In the genomic region with DNA sequence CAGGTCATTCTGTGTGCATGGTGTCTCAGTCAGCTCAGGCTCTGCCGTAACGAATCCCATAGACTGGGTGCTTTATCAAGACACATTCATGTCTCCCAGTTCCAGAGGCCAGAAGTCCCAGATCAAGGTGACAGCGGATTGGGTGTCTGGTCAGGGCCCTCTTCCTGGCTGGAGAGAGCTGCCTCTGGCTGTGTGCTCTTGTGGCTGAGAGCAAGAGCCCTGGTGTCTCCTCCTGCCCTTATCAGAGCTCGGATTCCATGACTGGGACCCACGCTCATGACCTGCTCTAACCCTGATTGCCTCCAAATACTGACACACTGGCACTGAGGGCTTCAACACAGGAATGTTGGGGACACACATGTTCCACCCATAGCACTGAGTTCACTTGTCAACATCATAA, we compare ENCODE assay signal across 10 cellular contexts. TPM values are rescaled to one million over a fixed set of nuclear protein-coding genes. Genes with fewer than 3 reads are reported as not detected.
DNase-seq lines count a peak whose midpoint lies in the region; ATAC-seq, FAIRE-seq and TF ChIP-seq lines count a peak whose summit lies in the region.
"Not testable (repeated sequence)": the region's sequence is repeated elsewhere in the genome, so short reads cannot be mapped to it uniquely, and the experiment has no call there.
"Had no signal": no experiment of that assay in that cellular context is flagged by ENCODE, and none has a peak within 500 bp of the region (broad histone marks: within the 10 kb centered on the region; RNA-seq: fewer than 3 reads in every experiment).

No MANE protein-coding gene starts in this region.

- not testable (repeated sequence) for TF ChIP-seq RAD21 in HepG2 (CRISPR knock-in tag; IDR thresholded peaks at IDR 0.05)

- POLR2A ChIA-PET in WTC11 (lab: Charles Lee); HepG2 (lab: Yijun Ruan, JAX): not testable (repeated sequence)

- not testable (repeated sequence) for H3K9me3 Mint-ChIP-seq in WTC11, neural progenitor cell

- not testable (repeated sequence) for H3K9me3 ChIP-seq in HepG2 (ENCODE audit: low read length); neural progenitor cell (ENCODE audit: low read depth)

- not testable (repeated sequence) for H2AFZ ChIP-seq in HepG2 (ENCODE audit: low read length); neural progenitor cell (replicated peaks)

- not testable (repeated sequence) for H3K4me3 ChIP-seq in bronchial epithelial cell (ENCODE audit: low read depth, low read length); HepG2 (replicated peaks in 1 of 3; ENCODE audit: insufficient read depth in 1 of 3, low read depth in 2 of 3, low read length in 3 of 3); neural progenitor cell

- not testable (repeated sequence) for H3K27ac ChIP-seq in HepG2 (ENCODE audit: extremely low read length, insufficient read depth, low read length); neural progenitor cell

- BruUV-seq in HepG2 (replicated peaks; lab: Mats Ljungman, UMichigan), result not testable (repeated sequence)

- not testable (repeated sequence) for H3K27me3 ChIP-seq in bronchial epithelial cell (ENCODE audit: control insufficient read depth, insufficient read depth, low read length); HepG2 (ENCODE audit: control insufficient read depth in 1 of 2, insufficient read depth in 2 of 2, low read length in 2 of 2); neural progenitor cell

- H3K79me2 ChIP-seq in HepG2 (ENCODE audit: insufficient read depth, low read length); neural progenitor cell (ENCODE audit: low read depth): not testable (repeated sequence)

- not testable (repeated sequence) for H3K4me1 ChIP-seq in HepG2 (ENCODE audit: insufficient read depth, low read length); neural progenitor cell

- CTCF ChIA-PET in WTC11 (lab: Charles Lee); HepG2 (lab: Yijun Ruan, JAX; ENCODE audit: low intra/inter-chr PET ratio, low total read pairs): not testable (repeated sequence)

- H3K27ac Mint-ChIP-seq in WTC11 (peak overlapping the region; percentile 50; the same call in 1 of the 2 replicates), neural progenitor cell (peak overlapping the region; percentile 12)

- intact Hi-C loops in Right ventricle myocardium inferior (cut with DNase I); HepG2 (cut with micrococcal nuclease; ENCODE audit: unreplicated experiment): not testable (repeated sequence)

- WGBS in HepG2 (ENCODE audit: low lambda C conversion rate), result no CpG with 5 or more reads among the region's 5 CpGs

- H3K4me1 Mint-ChIP-seq in WTC11, neural progenitor cell: not testable (repeated sequence)

- peak; percentile 58 for FAIRE-seq in bronchial epithelial cell (lab: Jason Lieb, UNC)
- peak; percentile 70 for FAIRE-seq in HepG2 (lab: Jason Lieb, UNC)

- not testable (repeated sequence) for H3K4me3 Mint-ChIP-seq in WTC11, neural progenitor cell

- peak overlapping the region; percentile 66 for H3K4me2 ChIP-seq in HepG2 (ENCODE audit: low read depth, low read length)
- H3K4me2 ChIP-seq in neural progenitor cell, result not testable (repeated sequence)

- H3K9ac ChIP-seq in HepG2 (ENCODE audit: insufficient read depth, low read depth, low read length); neural progenitor cell: not testable (repeated sequence)

- H4K20me1 ChIP-seq in HepG2 (ENCODE audit: insufficient read depth, low read length); neural progenitor cell (ENCODE audit: low read depth): not testable (repeated sequence)

- not testable (repeated sequence) for TF ChIP-seq CTCF in WTC11 (IDR thresholded peaks at IDR 0.05); bronchial epithelial cell (IDR thresholded peaks at IDR 0.05; ENCODE audit: insufficient read depth, low read length, severe bottlenecking); HepG2 (CRISPR knock-in tag; IDR thresholded peaks at IDR 0.05); neural progenitor cell (IDR thresholded peaks at IDR 0.05)

- not testable (repeated sequence) for H3F3A ChIP-seq in neural progenitor cell (ENCODE audit: low read depth)

- not testable (repeated sequence) for H3K36me3 Mint-ChIP-seq in WTC11, neural progenitor cell

- not testable (repeated sequence) for ATAC-seq in WTC11
- ATAC-seq in Right ventricle myocardium inferior, result peak; percentile 54
- ATAC-seq in HepG2, result peak; percentile 49

- DNase-seq in Caki2 (ENCODE audit: low read depth) (peak; percentile 3), HepG2 (ENCODE audit: low spot score) (peak; percentile 2)
- not testable (repeated sequence) for DNase-seq in WTC11 (ENCODE audit: low spot score); bronchial epithelial cell (ENCODE audit: low read depth); Right ventricle myocardium inferior (ENCODE audit: missing footprints); neural progenitor cell (ENCODE audit: low spot score)

- H3K27me3 Mint-ChIP-seq in WTC11 (ENCODE audit: low read depth); neural progenitor cell (ENCODE audit: insufficient read depth, low read depth): not testable (repeated sequence)

- not testable (repeated sequence) for TF ChIP-seq EP300 in HepG2 (IDR thresholded peaks at IDR 0.05; ENCODE audit: low read depth in 2 of 2, low read length in 2 of 2); HepG2 (CRISPR knock-in tag; IDR thresholded peaks at IDR 0.05; ENCODE audit: borderline replicate concordance)

- in situ Hi-C loops in Caki2 (cut with HindIII; ENCODE audit: low pct_unique_long_range_greater_than_20kb, low sequenced_read_pairs); HepG2 (cut with HindIII; ENCODE audit: extremely low pct_ligation_motif_present, low pct_unique_long_range_greater_than_20kb): not testable (repeated sequence)

- not testable (repeated sequence) for TF ChIP-seq POLR2A in HepG2 (IDR thresholded peaks at IDR 0.05; ENCODE audit: insufficient read depth in 1 of 2, low read depth in 2 of 2, low read length in 2 of 2)

- not testable (repeated sequence) for H3K36me3 ChIP-seq in bronchial epithelial cell (ENCODE audit: control insufficient read depth, insufficient read depth, low read length); HepG2 (replicated peaks in 1 of 2; ENCODE audit: control insufficient read depth in 1 of 2, insufficient read depth in 2 of 2, low read length in 2 of 2); neural progenitor cell

RNA-seq across cellular contexts. Expression of gene NUTM2G, which starts 6.1 kb away (rescaled TPM):
- not detected in 2 replicates for total RNA-seq in Caki2 (2014; rRNA removed; shearing (Covaris generic); ENCODE audit: low replicate concordance)
- 0.14 to 0.50 TPM (median 0.27 TPM) in 3 replicates for total RNA-seq in WTC11 (2021)
- not detected in 2 replicates for total RNA-seq in bronchial epithelial cell
- not detected for total RNA-seq in Right ventricle myocardium inferior
- total RNA-seq in HepG2 (2016; rRNA removed; fragmentation: Illumina TruSeq; extraction: Trizol), result not detected in 2 replicates
- not detected in 2 replicates for total RNA-seq in HepG2 (2016; cell fraction: cytosol; rRNA removed; fragmentation: Illumina TruSeq; extraction: Trizol; ENCODE audit: low read depth)
- 0.04 TPM in 1 of 2 replicates, not detected in the other for total RNA-seq in HepG2 (2016; cell fraction: insoluble cytoplasmic fraction; rRNA removed; fragmentation: Illumina TruSeq; extraction: Trizol)
- not detected in 2 replicates for total RNA-seq in HepG2 (2016; cell fraction: membrane; rRNA removed; fragmentation: Illumina TruSeq; extraction: Trizol)
- total RNA-seq in HepG2 (2016; cell fraction: nucleus; rRNA removed; fragmentation: Illumina TruSeq; extraction: Trizol), result not detected in 2 replicates
- polyA plus RNA-seq in HepG2 (2011; rRNA removed), result not detected in 2 replicates
- polyA plus RNA-seq in HepG2 (2011; cell fraction: cytosol; rRNA removed), result not detected in 2 replicates
- 0.11 TPM in 1 of 2 replicates, not detected in the other for polyA plus RNA-seq in HepG2 (2011; cell fraction: nucleus; rRNA removed)
- polyA plus RNA-seq in HepG2 (2012), result 0.31 and 0.40 TPM in 2 replicates
- polyA plus RNA-seq in HepG2 (2016; cell fraction: cytosol; fragmentation: Illumina TruSeq; extraction: Trizol; ENCODE audit: low read depth), result not detected in 2 replicates
- not detected in 2 replicates for polyA plus RNA-seq in HepG2 (2016; cell fraction: insoluble cytoplasmic fraction; fragmentation: Illumina TruSeq; extraction: Trizol; ENCODE audit: low read depth)
- not detected in 2 replicates for polyA plus RNA-seq in HepG2 (2016; cell fraction: membrane; fragmentation: Illumina TruSeq; extraction: Trizol; ENCODE audit: low read depth)
- polyA plus RNA-seq in HepG2 (2016; cell fraction: nucleus; fragmentation: Illumina TruSeq; extraction: Trizol; ENCODE audit: insufficient read depth, low read depth), result not detected in 2 replicates
- not detected in 2 replicates for polyA minus RNA-seq in HepG2 (2011; rRNA and poly(A)+ RNA removed; ENCODE audit: low replicate concordance)
- polyA minus RNA-seq in HepG2 (2011; cell fraction: cytosol; rRNA and poly(A)+ RNA removed), result not detected in 2 replicates
- not detected in 2 replicates for polyA minus RNA-seq in HepG2 (2011; cell fraction: nucleus; rRNA and poly(A)+ RNA removed)
- not detected in 2 replicates for total RNA-seq in neural progenitor cell (ENCODE audit: low replicate concordance)
- total RNA-seq: CD4-positive, alpha-beta T cell; CD8-positive, alpha-beta memory T cell had no signal
- polyA plus RNA-seq: A549, CD14-positive monocyte had no signal
